Comparison of ENCODE assay signal across 15 cellular contexts in the genomic region with DNA sequence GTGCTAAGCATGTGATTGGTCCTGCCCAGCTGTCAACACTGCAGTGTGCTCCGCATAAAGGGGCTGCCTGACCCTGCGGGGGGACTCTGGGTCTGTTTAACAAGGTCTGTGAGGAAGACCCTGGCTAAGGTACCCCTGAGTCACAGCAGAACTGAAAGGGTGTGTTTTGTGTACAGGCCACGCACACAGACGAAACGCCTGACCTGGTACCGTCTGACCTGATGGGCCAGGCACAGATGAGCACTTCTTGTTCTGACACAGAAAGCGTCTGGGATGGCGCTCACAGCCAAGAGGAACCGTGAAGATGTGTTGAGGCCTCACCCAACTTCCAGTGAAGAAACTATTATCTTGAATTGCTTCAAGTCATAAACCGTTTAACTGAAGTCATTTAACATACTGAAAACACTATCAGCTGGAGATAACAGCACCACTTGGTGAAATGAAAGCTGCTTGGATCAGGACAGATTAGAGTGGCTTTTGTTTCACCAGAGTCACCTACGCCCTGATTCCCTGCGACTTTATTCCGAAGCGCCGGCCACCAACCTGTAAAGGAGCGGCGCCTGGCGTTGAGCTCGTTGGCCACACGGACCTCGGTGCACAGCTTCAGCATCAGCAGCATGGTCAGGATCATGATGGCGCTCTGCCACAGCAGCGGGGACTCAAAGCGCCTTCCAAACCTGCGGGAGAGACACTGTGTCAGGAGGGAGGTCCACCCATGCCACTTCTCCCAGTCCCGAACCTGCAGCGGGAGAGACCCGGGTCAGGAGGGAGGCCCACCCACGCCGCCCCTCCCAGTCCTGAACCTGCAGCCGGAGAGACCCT. TPM values are rescaled to one million over a fixed set of nuclear protein-coding genes. Genes with fewer than 3 reads are reported as not detected.
DNase-seq lines count a peak whose midpoint lies in the region; ATAC-seq and TF ChIP-seq lines count a peak whose summit lies in the region.
"Had no signal": no experiment of that assay in that cellular context is flagged by ENCODE, and none has a peak within 500 bp of the region (broad histone marks: within the 10 kb centered on the region; RNA-seq: fewer than 3 reads in every experiment).

No MANE protein-coding gene starts in this region.

- H2BK12ac ChIP-seq in H9 (ENCODE audit: insufficient read length, low read depth, low read length): no peak overlapping the region

- ATAC-seq in left colon: peak; percentile 84
- ATAC-seq: naive thymus-derived CD8-positive, alpha-beta T cell had no signal

- TF ChIP-seq CTCF in H9 (conservative IDR thresholded peaks at IDR 0.05) (no peak), spleen (IDR thresholded peaks at IDR 0.05 in 8 of 11, conservative IDR thresholded peaks at IDR 0.05 in 3 of 11) (no peak)

- H3K4me1 ChIP-seq in H9 (ENCODE audit: insufficient read depth, low read length) (no peaks in the 10 kb centered on the region), spleen (peaks cover 9 to 74% (median 37%) of the 10 kb centered on the region in 6 donors)

- no peak overlapping the region for H3K4me2 ChIP-seq in H9 (ENCODE audit: insufficient read depth, insufficient read length, low read length)

- H3K23ac ChIP-seq in H9 (ENCODE audit: insufficient read length, low read depth, low read length): no peak overlapping the region

- no peak for TF ChIP-seq POLR2A in spleen (IDR thresholded peaks at IDR 0.05)

- H3K23me2 ChIP-seq in H9 (ENCODE audit: insufficient read length, low read depth, low read length, poor library complexity, severe bottlenecking): no peaks in the 10 kb centered on the region

- H3K36me3 ChIP-seq in spleen: peaks cover 0 to 87% (median 42%) of the 10 kb centered on the region in 6 donors

- peaks cover 0 to 16% (median 4%) of the 10 kb centered on the region in 3 experiments; a peak in 5 of 7 replicates for H3K36me3 Mint-ChIP-seq in H9 (ENCODE audit: insufficient read depth in 1 of 3, low read depth in 3 of 3)

- peak overlapping the region in 1 of 3 experiments; percentile 44; a peak in 1 of 7 replicates for H3K27ac Mint-ChIP-seq in H9

- H3K27me3 Mint-ChIP-seq in H9 (ENCODE audit: low read depth): peaks cover under 1% of the 10 kb centered on the region
- H3K27me3 Mint-ChIP-seq: activated naive CD8-positive, alpha-beta T cell; naive thymus-derived CD8-positive, alpha-beta T cell had no signal

- no peak overlapping the region for H3K27ac ChIP-seq in H9 (ENCODE audit: insufficient read length, low read depth, low read length)
- H3K27ac ChIP-seq in adipose tissue (ENCODE audit: low read depth, low read length): peak overlapping the region; percentile 20
- peak overlapping the region in 1 of 8 donors; percentile 1 for H3K27ac ChIP-seq in spleen

- DNase-seq in H9 (peak; percentile 25), left colon (peak; percentile 68 to 69), spleen (peak; percentile 68), middle frontal gyrus (ENCODE audit: extremely low spot score, low spot score) (no peak), putamen (ENCODE audit: low spot score) (no peak), GM19240 (ENCODE audit: insufficient read length, low spot score) (no peak), NCI-H1105 (lab: John Stamatoyannopoulos, UW) (no peak)
- DNase-seq: central memory CD4-positive, alpha-beta T cell; naive thymus-derived CD8-positive, alpha-beta T cell; NCI-H2029 treated with DMSO at 0.1 percent for 48 hours; NCI-H524; retina; SW 1271 had no signal

- H3K4me3 Mint-ChIP-seq in H9: no peak overlapping the region
- H3K4me3 Mint-ChIP-seq: activated naive CD8-positive, alpha-beta T cell had no signal

- H3K9me3 ChIP-seq in H9 (ENCODE audit: control insufficient read depth, low read depth, low read length) (no peaks in the 10 kb centered on the region), spleen (no peaks in the 10 kb centered on the region)

- no peaks in the 10 kb centered on the region for H3K79me1 ChIP-seq in H9 (ENCODE audit: insufficient read depth, low read depth, low read length, poor library complexity, severe bottlenecking)

- H2BK120ac ChIP-seq in H9 (ENCODE audit: low read depth, low read length, poor library complexity, severe bottlenecking): no peak overlapping the region

- no peaks in the 10 kb centered on the region; a peak in 1 of 5 replicates for H3K9me3 Mint-ChIP-seq in H9

- no peak overlapping the region for H4K91ac ChIP-seq in H9 (ENCODE audit: insufficient read length, low read depth, low read length)

- H2AFZ ChIP-seq in H9 (ENCODE audit: low read length): no peak overlapping the region

- H3T11ph ChIP-seq in H9 (ENCODE audit: low read length): no peak overlapping the region

- H3K14ac ChIP-seq in H9 (ENCODE audit: insufficient read depth, low read length): no peak overlapping the region

- no peak overlapping the region for H2BK15ac ChIP-seq in H9 (ENCODE audit: low read depth, low read length)

- no peaks in the 10 kb centered on the region for H4K20me1 ChIP-seq in H9 (ENCODE audit: control insufficient read depth, insufficient read depth, insufficient read length)

- H3K56ac ChIP-seq in H9 (ENCODE audit: insufficient read length, low read depth, low read length): no peak overlapping the region

- no peak overlapping the region for H2BK5ac ChIP-seq in H9 (ENCODE audit: insufficient read length, low read length)

- no peak overlapping the region for H3K9ac ChIP-seq in H9 (ENCODE audit: extremely low read depth, insufficient read length, low read length)

- H4K8ac ChIP-seq in H9 (replicated peaks; ENCODE audit: insufficient read length, low read depth, low read length): no peak overlapping the region

- no peak overlapping the region for H2AK5ac ChIP-seq in H9 (ENCODE audit: insufficient read length, low read length)

- no peaks in the 10 kb centered on the region for H3K79me2 ChIP-seq in H9 (ENCODE audit: insufficient read depth, low read length)

- H3K18ac ChIP-seq in H9 (ENCODE audit: insufficient read length, low read depth, low read length): no peak overlapping the region

- H2BK20ac ChIP-seq in H9 (ENCODE audit: low read depth, low read length, poor library complexity, severe bottlenecking): no peak overlapping the region

- no peak overlapping the region for H4K5ac ChIP-seq in H9 (ENCODE audit: insufficient read length, low read depth, low read length)

- no peak overlapping the region for H3K4me3 ChIP-seq in spleen

- H3K4ac ChIP-seq in H9 (ENCODE audit: low read depth, low read length): no peak overlapping the region

- intact Hi-C loops in left colon (cut with DNase I, micrococcal nuclease): no loop called here
- intact Hi-C loops in spleen (cut with DNase I; ENCODE audit: low total_unique reads): loop anchor here (10.0 kb wide), 1 partner anchor 258 kb away; no protein-coding TSS in a partner anchor

- WGBS in H9 (ENCODE audit: extremely low coverage, insufficient read length, low lambda C conversion rate): no CpG with 5 or more reads among the region's 31 CpGs
- 81 to 88% (median 85%) methylated on average over 30 to 31 of the region's 31 CpGs for WGBS in adipose tissue, 3 donors
- 86 to 93% (median 92%) methylated on average over 28 to 31 of the region's 31 CpGs for WGBS in spleen, 5 donors

- H3K4me1 Mint-ChIP-seq in H9: peaks cover 7 to 17% of the 10 kb centered on the region in 2 experiments

- H3K27me3 ChIP-seq in H9 (ENCODE audit: insufficient read depth, low read length) (no peaks in the 10 kb centered on the region), spleen (replicated peaks in 1 of 7) (no peaks in the 10 kb centered on the region)

RNA-seq across cellular contexts. Expression of a gene that starts 8.5 kb away (rescaled TPM):
- total RNA-seq in H9 (2021) (10.3 and 13.0 TPM in 2 replicates), left colon (100 to 1,000 TPM in 1 of 2 donors, 10 to 100 TPM in 1; 59.4 to 119 TPM), spleen (10 to 100 TPM; 40.9 to 61.9 (median 51.1) TPM)
- polyA plus RNA-seq in adipose tissue (100 to 1,000 TPM in 1 of 3 donors, 10 to 100 TPM in 2; 38.2 to 168 (median 95.4) TPM), spleen (10 to 100 TPM; 28.7 to 53.9 (median 33.4) TPM)

RNA-seq across cellular contexts. Expression of a gene that starts 21.4 kb away (rescaled TPM):
- 0.46 TPM in 1 of 2 replicates, not detected in the other for total RNA-seq in H9 (2021)
- 10 to 100 TPM; 15.2 to 27.4 (median 19.0) TPM for polyA plus RNA-seq in adipose tissue
- total RNA-seq in left colon: 10 to 100 TPM; 42.4 to 77.8 TPM
- total RNA-seq in spleen: 10 to 100 TPM; 10.3 to 36.4 (median 20.1) TPM
- 10 to 100 TPM; 10.0 to 21.5 (median 15.8) TPM for polyA plus RNA-seq in spleen

RNA-seq across cellular contexts. Expression of a gene that starts 45.4 kb away (rescaled TPM):
- 163 and 164 TPM in 2 replicates for total RNA-seq in H9 (2021)
- 10 to 100 TPM; 55.5 to 83.2 (median 69.3) TPM for polyA plus RNA-seq in adipose tissue
- 10 to 100 TPM; 72.6 to 96.2 TPM for total RNA-seq in left colon
- total RNA-seq in spleen: 10 to 100 TPM; 20.7 to 76.5 (median 63.9) TPM
- 10 to 100 TPM; 75.2 to 98.5 (median 80.9) TPM for polyA plus RNA-seq in spleen

Comparison
In these comparisons a context has a peak if more than half of its experiments do, and no peak if none do; other contexts are left out.
1. DNase-seq: peak in H9 (single experiment), left colon (2 of 2) and spleen (single experiment); none in middle frontal gyrus (single experiment), putamen (single experiment), GM19240 (single experiment) and NCI-H1105 (single experiment).